9 cellular contexts compared by ENCODE assay signal in genomic region chr6:10595731-10596664, GRCh38.
DNase-seq lines count a peak whose midpoint lies in the region; ATAC-seq and TF ChIP-seq lines count a peak whose summit lies in the region.
"Had no signal": no experiment of that assay in that cellular context is flagged by ENCODE, and none has a peak within 500 bp of the region (broad histone marks: within the 10 kb centered on the region; RNA-seq: fewer than 3 reads in every experiment).

No MANE protein-coding gene starts in this region.

- H3K27ac Mint-ChIP-seq in WTC11: peak overlapping the region; percentile 95
- H3K27ac Mint-ChIP-seq: activated naive CD8-positive, alpha-beta T cell had no signal

- H3K4me1 Mint-ChIP-seq in WTC11: peaks cover 91% of the 10 kb centered on the region

- H3F3A ChIP-seq in smooth muscle cell (ENCODE audit: low read depth): no peaks in the 10 kb centered on the region

- H3K9me3 Mint-ChIP-seq in WTC11: no peaks in the 10 kb centered on the region

- TF ChIP-seq CTCF in WTC11 (IDR thresholded peaks at IDR 0.05) (no peak), smooth muscle cell (IDR thresholded peaks at IDR 0.05; ENCODE audit: borderline replicate concordance, insufficient read depth, poor library complexity, severe bottlenecking) (no peak)

- in situ Hi-C loops in KBM-7 (cut with MboI; ENCODE audit: low pct_unique_long_range_greater_than_20kb, low sequenced_read_pairs): no loop called here

- H3K36me3 ChIP-seq in smooth muscle cell (ENCODE audit: low read depth): no peaks in the 10 kb centered on the region

- peak overlapping the region; percentile 25 for H3K4me3 Mint-ChIP-seq in WTC11
- H3K4me3 Mint-ChIP-seq: activated naive CD8-positive, alpha-beta T cell had no signal

- no peaks in the 10 kb centered on the region for H3K79me2 ChIP-seq in smooth muscle cell (ENCODE audit: low read depth)

- no peaks in the 10 kb centered on the region for H3K27me3 ChIP-seq in smooth muscle cell (ENCODE audit: low read depth)

- peak; percentile 67 for ATAC-seq in GM21717 (IDR thresholded peaks at IDR 0.05; ENCODE audit: unreplicated experiment)
- ATAC-seq in WTC11: peak; percentile 68

- peak; percentile 71 for DNase-seq in KBM-7
- no peak for DNase-seq in WTC11 (ENCODE audit: low spot score)
- no peak for DNase-seq in smooth muscle cell (lab: John Stamatoyannopoulos, UW; ENCODE audit: unreplicated experiment)
- DNase-seq in stimulated activated CD4-positive, alpha-beta T cell treated with anti-CD3 and anti-CD28 coated beads, Interleukin-2, amount 100 ng/mL, for 48 hours: no peak
- no peak for DNase-seq in stimulated activated CD8-positive, alpha-beta memory T cell treated with anti-CD3 and anti-CD28 coated beads, Interleukin-4, amount 100 ng/mL, for 48 hours
- DNase-seq in cortex of kidney (lab: John Stamatoyannopoulos, UW): no peak
- DNase-seq: NCI-H510A treated with DMSO at 0.1 percent for 48 hours had no signal

- H3K4me3 ChIP-seq in smooth muscle cell: no peak overlapping the region

- CTCF ChIA-PET in WTC11 (lab: Charles Lee): interaction anchor here (0.7 to 1.0 kb wide), 5 partner anchors 15 to 118 kb away, joined by 3 to 6 read pairs (median 3); no protein-coding TSS in a partner anchor

- no peaks in the 10 kb centered on the region for H3K9me3 ChIP-seq in smooth muscle cell (replicated peaks; ENCODE audit: low read depth)

- no peaks in the 10 kb centered on the region for H3K27me3 Mint-ChIP-seq in WTC11 (ENCODE audit: low read depth)
- H3K27me3 Mint-ChIP-seq: activated naive CD8-positive, alpha-beta T cell had no signal

- H3K9ac ChIP-seq in smooth muscle cell (ENCODE audit: low read depth): no peak overlapping the region

- POLR2A ChIA-PET in WTC11 (lab: Charles Lee): interaction anchor here (0.7 kb wide), 2 partner anchors 65 to 73 kb away, joined by 4 read pairs; no protein-coding TSS in a partner anchor

- peaks cover 20% of the 10 kb centered on the region for H3K4me1 ChIP-seq in smooth muscle cell (ENCODE audit: low read depth)

- H2AFZ ChIP-seq in smooth muscle cell (ENCODE audit: low read depth): no peak overlapping the region

- H4K20me1 ChIP-seq in smooth muscle cell (ENCODE audit: low read depth): no peaks in the 10 kb centered on the region

- 50% methylated on average over 11 of the region's 11 CpGs for WGBS in smooth muscle cell (ENCODE audit: low lambda C conversion rate)

- H3K27ac ChIP-seq in smooth muscle cell (ENCODE audit: low read depth): peak overlapping the region; percentile 69

- no peak overlapping the region for H3K4me2 ChIP-seq in smooth muscle cell

- peaks cover 2% of the 10 kb centered on the region; the same call in 1 of the 2 replicates for H3K36me3 Mint-ChIP-seq in WTC11

TF ChIP-seq in WTC11, 78 proteins besides CTCF, POLR2A, EP300 and RAD21:
- TF ChIP-seq GTF2I (CRISPR knock-in tag; conservative IDR thresholded peaks at IDR 0.05) (peak; percentile 91), TP53 (CRISPR knock-in tag; IDR thresholded peaks at IDR 0.05) (no peak), ZNF423 (CRISPR knock-in tag; IDR thresholded peaks at IDR 0.05) (no peak), JUN (CRISPR knock-in tag; IDR thresholded peaks at IDR 0.05) (no peak), NFATC4 (CRISPR knock-in tag; IDR thresholded peaks at IDR 0.05) (no peak), ATF3 (CRISPR knock-in tag; conservative IDR thresholded peaks at IDR 0.05) (no peak), SMAD3 (CRISPR knock-in tag; IDR thresholded peaks at IDR 0.05; ENCODE audit: borderline replicate concordance) (no peak), USF1 (CRISPR knock-in tag; IDR thresholded peaks at IDR 0.05) (no peak), ZNF121 (CRISPR knock-in tag; IDR thresholded peaks at IDR 0.05) (peak; percentile 99), ERG (CRISPR knock-in tag; IDR thresholded peaks at IDR 0.05) (no peak), E2F4 (CRISPR knock-in tag; IDR thresholded peaks at IDR 0.05; ENCODE audit: borderline replicate concordance, low read depth) (no peak), TEAD4 (CRISPR knock-in tag; IDR thresholded peaks at IDR 0.05) (no peak), ZNF232 (CRISPR knock-in tag; IDR thresholded peaks at IDR 0.05) (no peak), ZBTB21 (CRISPR knock-in tag; IDR thresholded peaks at IDR 0.05; ENCODE audit: borderline replicate concordance) (no peak), MXD4 (CRISPR knock-in tag; IDR thresholded peaks at IDR 0.05; ENCODE audit: borderline replicate concordance) (no peak)
